In the genomic region with DNA sequence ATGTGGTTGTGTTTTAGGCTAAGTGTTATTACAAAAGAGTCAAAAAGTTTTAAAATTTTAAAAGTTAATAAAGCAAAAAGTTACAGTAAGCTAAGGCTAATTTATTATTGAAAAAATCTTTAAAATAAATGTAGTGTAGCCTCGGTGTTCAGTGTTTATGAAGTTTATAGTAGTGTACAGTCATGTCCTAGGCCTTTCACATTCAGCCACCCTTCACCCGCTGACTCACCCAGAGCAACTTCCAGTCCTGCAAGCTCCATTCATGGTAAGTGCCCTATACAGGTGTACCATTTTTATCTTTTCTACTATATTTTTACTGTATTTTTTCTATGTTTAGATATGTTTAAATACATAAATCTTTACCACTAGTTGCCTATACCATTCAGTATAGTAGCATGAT, we compare ENCODE assay signal across 24 cellular contexts.
A peak's percentile ranks its signal among the peaks of the same experiment; 100 is the strongest.
DNase-seq lines count a peak whose midpoint lies in the region; ATAC-seq, FAIRE-seq and TF ChIP-seq lines count a peak whose summit lies in the region.
"Had no signal": no experiment of that assay in that cellular context is flagged by ENCODE, and none has a peak within 500 bp of the region (broad histone marks: within the 10 kb centered on the region; RNA-seq: fewer than 3 reads in every experiment).

No MANE protein-coding gene starts in this region.

- H3K9me3 ChIP-seq in hepatocyte (ENCODE audit: low read depth) (no peaks in the 10 kb centered on the region), kidney (ENCODE audit: control insufficient read depth in 1 of 2, low read length in 2 of 2) (no peaks in the 10 kb centered on the region)
- H3K9me3 ChIP-seq: BLaER1 treated with 17β-estradiol and CSF1 and Interleukin-3, amounts not matched to agents 10 nM and 100 nM; thoracic aorta; vagina had no signal

- H3K4me3 ChIP-seq in bronchial epithelial cell (ENCODE audit: low read depth, low read length) (no peak overlapping the region), hepatocyte (no peak overlapping the region), kidney (ENCODE audit: low read length in 2 of 2) (no peak overlapping the region)
- H3K4me3 ChIP-seq: BLaER1 treated with 17β-estradiol and CSF1 and Interleukin-3, amounts not matched to agents 10 nM and 100 nM; thoracic aorta; vagina had no signal

- H2AFZ ChIP-seq in hepatocyte = no peak overlapping the region

- H3K9me2 ChIP-seq in hepatocyte (replicated peaks; ENCODE audit: insufficient read depth) = no peaks in the 10 kb centered on the region

- H3K4me1 ChIP-seq in hepatocyte (ENCODE audit: insufficient read depth) (no peaks in the 10 kb centered on the region), kidney (ENCODE audit: control insufficient read depth in 1 of 2, insufficient read depth in 1 of 2, low read depth in 1 of 2, low read length in 2 of 2) (no peaks in the 10 kb centered on the region)
- H3K4me1 ChIP-seq: vagina had no signal

- no peak overlapping the region for H3K4me2 ChIP-seq in hepatocyte
- H3K4me2 ChIP-seq: BLaER1 treated with 17β-estradiol and CSF1 and Interleukin-3, amounts not matched to agents 10 nM and 100 nM; KMS-11 had no signal

- no peaks in the 10 kb centered on the region for H3K27me3 ChIP-seq in bronchial epithelial cell (ENCODE audit: control insufficient read depth, insufficient read depth, low read length)
- no peaks in the 10 kb centered on the region for H3K27me3 ChIP-seq in hepatocyte
- H3K27me3 ChIP-seq: BLaER1 treated with 17β-estradiol and CSF1 and Interleukin-3, amounts not matched to agents 10 nM and 100 nM; vagina had no signal

- DNase-seq in EL (peak; percentile 64), M059J (ENCODE audit: low read depth) (peak; percentile 61), bronchial epithelial cell (ENCODE audit: low read depth) (peak; percentile 65), glomerular visceral epithelial cell (ENCODE audit: extremely low spot score) (peak; percentile 27), hepatocyte (ENCODE audit: low spot score) (no peak), kidney (no peak)
- DNase-seq: aorta; foreskin melanocyte; H9; islet precursor cell; NCI-H1092 treated with DMSO at 0.1 percent for 48 hours; NCI-H2029; NCI-H82; SHP77; small intestine; stimulated activated CD4-positive, alpha-beta T cell treated with anti-CD3 and anti-CD28 coated beads, Interleukin-2, amount 100 ng/mL, for 48 hours; stimulated activated naive CD4-positive, alpha-beta T cell treated with Interleukin-2 at 50 U/mL for 16 hours; SW 1271 had no signal

- no peak overlapping the region for H3K9ac ChIP-seq in kidney (ENCODE audit: low read length in 2 of 2)
- H3K9ac ChIP-seq: BLaER1 treated with 17β-estradiol and CSF1 and Interleukin-3, amounts not matched to agents 10 nM and 100 nM; KMS-11 had no signal

- H4K20me1 ChIP-seq in hepatocyte (ENCODE audit: insufficient read depth, poor library complexity, severe bottlenecking) = no peaks in the 10 kb centered on the region
- H4K20me1 ChIP-seq: BLaER1 treated with 17β-estradiol and CSF1 and Interleukin-3, amounts not matched to agents 10 nM and 100 nM had no signal

- no peak for FAIRE-seq in bronchial epithelial cell (lab: Jason Lieb, UNC)
- no peak for FAIRE-seq in kidney (lab: Jason Lieb, UNC)
- FAIRE-seq: small intestine had no signal

- ATAC-seq in GM18505 (IDR thresholded peaks at IDR 0.05; ENCODE audit: unreplicated experiment) = no peak
- no peak for ATAC-seq in HG03442 (IDR thresholded peaks at IDR 0.05; ENCODE audit: unreplicated experiment)

- no peak for TF ChIP-seq POLR2A in GM18505 (IDR thresholded peaks at IDR 0.05; ENCODE audit: borderline replicate concordance, extremely low read depth, insufficient read depth, insufficient read length)

- TF ChIP-seq CTCF in bronchial epithelial cell (IDR thresholded peaks at IDR 0.05; ENCODE audit: insufficient read depth, low read length, severe bottlenecking) (no peak), hepatocyte (IDR thresholded peaks at IDR 0.05; ENCODE audit: poor library complexity) (no peak), kidney (IDR thresholded peaks at IDR 0.05; ENCODE audit: borderline replicate concordance, extremely low read depth, insufficient read depth) (no peak)

- H3K27ac ChIP-seq in hepatocyte (no peak overlapping the region), kidney (ENCODE audit: low read depth in 2 of 2, low read length in 2 of 2) (no peak overlapping the region)
- H3K27ac ChIP-seq: BLaER1 treated with 17β-estradiol and CSF1 and Interleukin-3, amounts not matched to agents 10 nM and 100 nM; KMS-11; thoracic aorta; vagina had no signal

- 89% methylated on average over 2 of the region's 2 CpGs for WGBS in hepatocyte (ENCODE audit: low lambda C conversion rate, missing lambda C conversion rate)

- intact Hi-C loops in kidney (cut with DNase I) = no loop called here

- peaks cover 4% of the 10 kb centered on the region for H3K79me2 ChIP-seq in hepatocyte

- no peaks in the 10 kb centered on the region for H3K36me3 ChIP-seq in bronchial epithelial cell (ENCODE audit: control insufficient read depth, insufficient read depth, low read length)
- H3K36me3 ChIP-seq in hepatocyte (replicated peaks; ENCODE audit: insufficient read depth, low read depth) = no peaks in the 10 kb centered on the region
- H3K36me3 ChIP-seq in kidney (ENCODE audit: control insufficient read depth in 1 of 2, insufficient read depth in 2 of 2, low read length in 2 of 2) = no peaks in the 10 kb centered on the region
- H3K36me3 ChIP-seq: thoracic aorta, vagina had no signal

Comparison
In these comparisons a context has a peak if more than half of its experiments do, and no peak if none do; other contexts are left out.
1. DNase-seq: peak in EL (single experiment), M059J (single experiment), bronchial epithelial cell (single experiment) and glomerular visceral epithelial cell (single experiment); none in hepatocyte (single experiment) and kidney (single experiment).